8 cellular contexts compared by ENCODE assay signal in genomic region chr19:39970424-39970673, GRCh38. TPM values are rescaled to one million over a fixed set of nuclear protein-coding genes. Genes with fewer than 3 reads are reported as not detected.
DNase-seq lines count a peak whose midpoint lies in the region; ATAC-seq and TF ChIP-seq lines count a peak whose summit lies in the region.

No MANE protein-coding gene starts in this region.

- peak overlapping the region in 1 of 2 experiments; percentile 76 for H3K14ac ChIP-seq in mesenchymal stem cell (ENCODE audit: low read length in 2 of 2)

- TF ChIP-seq CTCF in breast epithelium (IDR thresholded peaks at IDR 0.05) = no peak

- H4K91ac ChIP-seq in mesenchymal stem cell (ENCODE audit: low read length) = peak overlapping the region; percentile 47

- peaks cover 48% of the 10 kb centered on the region for H3K4me1 Mint-ChIP-seq in stimulated activated naive CD8-positive, alpha-beta T cell treated with anti-CD3 and anti-CD28 coated beads, Interleukin-15, Interleukin-2, amounts not matched to agents 100 ng/mL and 50 ng/mL, for 24 hours (ENCODE audit: low read depth)

- H3K4ac ChIP-seq in mesenchymal stem cell (ENCODE audit: low read depth in 1 of 2, low read length in 2 of 2) = peak overlapping the region; percentile 57 to 74

- no peak for ATAC-seq in stimulated activated naive CD8-positive, alpha-beta T cell treated with anti-CD3 and anti-CD28 coated beads, Interleukin-15, Interleukin-2, amounts not matched to agents 100 U/mL and 50 U/mL, for 24 hours
- no peak for ATAC-seq in HG02610 (IDR thresholded peaks at IDR 0.05; ENCODE audit: unreplicated experiment)

- H3K27me3 ChIP-seq in breast epithelium (no peaks in the 10 kb centered on the region), mesenchymal stem cell (ENCODE audit: control insufficient read depth in 1 of 2, insufficient read depth in 1 of 2, low read length in 2 of 2) (no peaks in the 10 kb centered on the region)

- H3K36me3 ChIP-seq in breast epithelium (peaks cover 9% of the 10 kb centered on the region), mesenchymal stem cell (ENCODE audit: control insufficient read depth in 1 of 2, insufficient read depth in 2 of 2, low read depth in 1 of 2, low read length in 2 of 2) (peaks cover 23 to 34% of the 10 kb centered on the region in 2 experiments), urinary bladder (ENCODE audit: insufficient read depth) (no peaks in the 10 kb centered on the region)

- no peak overlapping the region for H2AK5ac ChIP-seq in mesenchymal stem cell (ENCODE audit: low read length, severe bottlenecking)

- no peaks in the 10 kb centered on the region for H3K9me3 Mint-ChIP-seq in stimulated activated naive CD8-positive, alpha-beta T cell treated with anti-CD3 and anti-CD28 coated beads, Interleukin-15, Interleukin-2, amounts not matched to agents 100 ng/mL and 50 ng/mL, for 24 hours

- H3K9ac ChIP-seq in mesenchymal stem cell (ENCODE audit: low read length) = peak overlapping the region; percentile 100

- no peak for DNase-seq in stimulated activated naive CD8-positive, alpha-beta T cell treated with anti-CD3 and anti-CD28 coated beads, Interleukin-15, Interleukin-2, amounts not matched to agents 100 U/mL and 50 U/mL, for 24 hours
- DNase-seq in NCI-H2107 (lab: John Stamatoyannopoulos, UW) (peak; percentile 22), breast epithelium (ENCODE audit: low spot score in 2 of 2) (no peak), mesenchymal stem cell (no peak), NCI-H1417 treated with DMSO at 0.1 percent for 48 hours (lab: John Stamatoyannopoulos, UW) (no peak)

- intact Hi-C loops in breast epithelium (cut with DNase I; ENCODE audit: low total_unique reads) = loop anchor here (5.0 kb wide), 1 partner anchor 123 kb away; the partner anchor contains the start of gene FBL

- peaks cover 50% of the 10 kb centered on the region for H3K36me3 Mint-ChIP-seq in stimulated activated naive CD8-positive, alpha-beta T cell treated with anti-CD3 and anti-CD28 coated beads, Interleukin-15, Interleukin-2, amounts not matched to agents 100 ng/mL and 50 ng/mL, for 24 hours (ENCODE audit: low read depth)

- peak overlapping the region; percentile 25 for H2BK5ac ChIP-seq in mesenchymal stem cell (ENCODE audit: low read depth, low read length, poor library complexity, severe bottlenecking)

- peaks cover 13% of the 10 kb centered on the region for H3K79me1 ChIP-seq in mesenchymal stem cell (replicated peaks; ENCODE audit: low read length, poor library complexity, severe bottlenecking)

- H3K4me1 ChIP-seq in breast epithelium = peaks cover 0 to 9% of the 10 kb centered on the region in 2 donors
- peaks cover 11% of the 10 kb centered on the region for H3K4me1 ChIP-seq in mesenchymal stem cell (ENCODE audit: control insufficient read depth, insufficient read depth, low read depth, low read length)
- no peaks in the 10 kb centered on the region for H3K4me1 ChIP-seq in urinary bladder (ENCODE audit: insufficient read depth)

- peak overlapping the region; percentile 68 for H2AFZ ChIP-seq in mesenchymal stem cell (ENCODE audit: low read depth, low read length)

- H2BK120ac ChIP-seq in mesenchymal stem cell (ENCODE audit: low read depth, low read length) = peak overlapping the region; percentile 39

- H3K27ac ChIP-seq in breast epithelium = peak overlapping the region; percentile 95 to 96
- peak overlapping the region; percentile 75 for H3K27ac ChIP-seq in mesenchymal stem cell (ENCODE audit: low read length, poor library complexity, severe bottlenecking)
- peak overlapping the region; percentile 91 for H3K27ac ChIP-seq in urinary bladder (ENCODE audit: low read depth)

- no peak for TF ChIP-seq POLR2A in breast epithelium (IDR thresholded peaks at IDR 0.05)

- H3K4me2 ChIP-seq in mesenchymal stem cell (ENCODE audit: low read length, poor library complexity, severe bottlenecking) = peak overlapping the region; percentile 75

- H3K18ac ChIP-seq in mesenchymal stem cell (ENCODE audit: low read depth in 1 of 2, low read length in 2 of 2) = peak overlapping the region; percentile 85

- H3K27ac Mint-ChIP-seq in stimulated activated naive CD8-positive, alpha-beta T cell treated with anti-CD3 and anti-CD28 coated beads, Interleukin-15, Interleukin-2, amounts not matched to agents 100 ng/mL and 50 ng/mL, for 24 hours = peak overlapping the region; percentile 99

- H2BK15ac ChIP-seq in mesenchymal stem cell (ENCODE audit: low read depth, poor library complexity, severe bottlenecking) = no peak overlapping the region

- H3K4me3 Mint-ChIP-seq in stimulated activated naive CD8-positive, alpha-beta T cell treated with anti-CD3 and anti-CD28 coated beads, Interleukin-15, Interleukin-2, amounts not matched to agents 100 ng/mL and 50 ng/mL, for 24 hours = peak overlapping the region; percentile 97

- peak overlapping the region in 1 of 2 experiments; percentile 34 for H3K23ac ChIP-seq in mesenchymal stem cell (ENCODE audit: low read length in 2 of 2)

- H3K27me3 Mint-ChIP-seq in stimulated activated naive CD8-positive, alpha-beta T cell treated with anti-CD3 and anti-CD28 coated beads, Interleukin-15, Interleukin-2, amounts not matched to agents 100 ng/mL and 50 ng/mL, for 24 hours = no peaks in the 10 kb centered on the region

- peak overlapping the region; percentile 85 to 97 (median 87) for H3K4me3 ChIP-seq in breast epithelium
- H3K4me3 ChIP-seq in mesenchymal stem cell (ENCODE audit: insufficient read depth in 1 of 2, low read depth in 1 of 2, low read length in 2 of 2) = peak overlapping the region; percentile 65 to 94
- H3K4me3 ChIP-seq in urinary bladder (ENCODE audit: low read depth, low read length) = peak overlapping the region; percentile 50

- WGBS in mesenchymal stem cell = 24% methylated on average over 11 of the region's 11 CpGs
- 2% methylated on average over 11 of the region's 11 CpGs for WGBS in urinary bladder

- peak overlapping the region; percentile 85 for H4K8ac ChIP-seq in mesenchymal stem cell (ENCODE audit: low read length)

- peak overlapping the region in 1 of 2 experiments; percentile 12 for H2BK12ac ChIP-seq in mesenchymal stem cell (ENCODE audit: low read length in 2 of 2)

- H3K9me3 ChIP-seq in breast epithelium = no peaks in the 10 kb centered on the region
- H3K9me3 ChIP-seq in mesenchymal stem cell (ENCODE audit: control insufficient read depth, low read length) = no peaks in the 10 kb centered on the region

RNA-seq across cellular contexts. Expression of gene PSMC4, which starts 0.6 kb away (rescaled TPM):
- total RNA-seq in breast epithelium (10 to 100 TPM; 61.4 to 71.0 (median 70.8) TPM), urinary bladder (45.2 TPM)
- polyA plus RNA-seq in mesenchymal stem cell (2013, experiment 1 of 2) = 75.6 TPM
- 75.9 TPM for polyA plus RNA-seq in mesenchymal stem cell (2013, experiment 2 of 2)
- polyA plus RNA-seq in urinary bladder = 81.4 TPM

RNA-seq across cellular contexts. Expression of gene ZNF546, which starts 26.5 kb away (rescaled TPM):
- total RNA-seq in breast epithelium (1 to 10 TPM; 4.3 to 9.7 (median 8.8) TPM), urinary bladder (23.4 TPM)
- 0.64 TPM for polyA plus RNA-seq in mesenchymal stem cell (2013, experiment 1 of 2)
- polyA plus RNA-seq in mesenchymal stem cell (2013, experiment 2 of 2) = 0.45 TPM
- polyA plus RNA-seq in urinary bladder = 2.3 TPM

RNA-seq across cellular contexts. Expression of gene FCGBP, which starts 35.9 kb away (rescaled TPM):
- total RNA-seq in breast epithelium = 10 to 100 TPM; 25.9 to 77.3 (median 28.2) TPM
- 0.03 TPM for polyA plus RNA-seq in mesenchymal stem cell (2013, experiment 1 of 2)
- 0.01 TPM for polyA plus RNA-seq in mesenchymal stem cell (2013, experiment 2 of 2)
- total RNA-seq in urinary bladder = 7.7 TPM
- polyA plus RNA-seq in urinary bladder = 9.4 TPM
